ENCODE assay signal across 8 cellular contexts in genomic region chr18:9147440-9148238, GRCh38. TPM values are rescaled to one million over a fixed set of nuclear protein-coding genes. Genes with fewer than 3 reads are reported as not detected.
DNase-seq lines count a peak whose midpoint lies in the region; ATAC-seq and TF ChIP-seq lines count a peak whose summit lies in the region.

No MANE protein-coding gene starts in this region.

- DNase-seq in AG04450 (ENCODE audit: low read depth, low spot score) (no peak), GM06990 (ENCODE audit: extremely low read depth, insufficient read length) (peak; percentile 73), NCI-H446 (lab: John Stamatoyannopoulos, UW) (peak; percentile 26 to 57), pons (ENCODE audit: low spot score) (peak; percentile 90), NCI-H187 treated with DMSO at 0.1 percent for 48 hours (lab: John Stamatoyannopoulos, UW) (no peak)
- peak; percentile 23 for DNase-seq in activated T-helper 2 cell treated with anti-CD3 and anti-CD28 coated beads, Interferon-gamma antibody, Interleukin-2, Interleukin-4, amounts not matched to agents 10 μg/mL and 5 μg/mL and 100 μg/mL, durations not matched to agents 14 hours and 24 hours and 36 hours (ENCODE audit: low spot score)

- H3K4me1 ChIP-seq in gastroesophageal sphincter, result peaks cover 40 to 100% (median 42%) of the 10 kb centered on the region in 3 donors

- CTCF ChIA-PET in AG04450 (lab: Charles Lee), result interaction anchor here (0.6 to 2.0 kb wide), 2 partner anchors 74 to 140 kb away, joined by 4 to 7 read pairs; no protein-coding TSS in a partner anchor

- H3K27me3 ChIP-seq in AG04450 (ENCODE audit: control insufficient read depth, insufficient read depth, low read length) (no peaks in the 10 kb centered on the region), GM06990 (replicated peaks; ENCODE audit: control insufficient read depth, insufficient read depth, low read length) (no peaks in the 10 kb centered on the region), gastroesophageal sphincter (no peaks in the 10 kb centered on the region)

- peaks cover 17% of the 10 kb centered on the region for H3K36me3 Mint-ChIP-seq in activated T-helper 2 cell treated with anti-CD3 and anti-CD28 coated beads, Interferon-gamma antibody, Interleukin-2, Interleukin-4, amounts not matched to agents 10 μg/mL and 5 μg/mL and 100 μg/mL, durations not matched to agents 14 hours and 24 hours and 36 hours (ENCODE audit: low read depth)

- H3K36me3 ChIP-seq in GM06990 (ENCODE audit: control insufficient read depth, insufficient read depth, low read length) (no peaks in the 10 kb centered on the region; the same call in 1 of the 2 replicates), gastroesophageal sphincter (no peaks in the 10 kb centered on the region)

- WGBS in gastroesophageal sphincter (ENCODE audit: low coverage in 1 of 2), 2 donors, result 14 to 18% methylated on average over 1 of the region's 1 CpG

- H3K4me3 ChIP-seq in AG04450 (ENCODE audit: low read depth, low read length) (no peak overlapping the region), GM06990 (replicated peaks; ENCODE audit: low read depth, low read length) (no peak overlapping the region), gastroesophageal sphincter (no peak overlapping the region)

- TF ChIP-seq CTCF in AG04450 (IDR thresholded peaks at IDR 0.05; ENCODE audit: low read depth, low read length), result peak; percentile 84
- TF ChIP-seq CTCF in GM06990 (IDR thresholded peaks at IDR 0.05; ENCODE audit: insufficient read depth, low read length, poor library complexity, severe bottlenecking), result peak; percentile 77
- peak; percentile 66 to 90 (median 84) for TF ChIP-seq CTCF in gastroesophageal sphincter (IDR thresholded peaks at IDR 0.05)

- no peaks in the 10 kb centered on the region for H3K27me3 Mint-ChIP-seq in activated T-helper 2 cell treated with anti-CD3 and anti-CD28 coated beads, Interferon-gamma antibody, Interleukin-2, Interleukin-4, amounts not matched to agents 10 μg/mL and 5 μg/mL and 100 μg/mL, durations not matched to agents 14 hours and 24 hours and 36 hours (ENCODE audit: low read depth)

- TF ChIP-seq POLR2A in gastroesophageal sphincter (IDR thresholded peaks at IDR 0.05), result no peak

- peaks cover 57% of the 10 kb centered on the region for H3K4me1 Mint-ChIP-seq in activated T-helper 2 cell treated with anti-CD3 and anti-CD28 coated beads, Interferon-gamma antibody, Interleukin-2, Interleukin-4, amounts not matched to agents 10 μg/mL and 5 μg/mL and 100 μg/mL, durations not matched to agents 14 hours and 24 hours and 36 hours (ENCODE audit: low read depth)

- H3K9me3 ChIP-seq in AG04450 (ENCODE audit: control insufficient read depth, insufficient read depth, low read length), result no peaks in the 10 kb centered on the region
- no peaks in the 10 kb centered on the region for H3K9me3 ChIP-seq in gastroesophageal sphincter

- ATAC-seq in HG02981 (IDR thresholded peaks at IDR 0.05; ENCODE audit: unreplicated experiment) (peak; percentile 58), gastroesophageal sphincter (peak; percentile 65)

- no peak overlapping the region for H3K27ac ChIP-seq in AG04450 (ENCODE audit: low read depth, low read length)
- peak overlapping the region in 2 of 4 donors; percentile 39 to 42 for H3K27ac ChIP-seq in gastroesophageal sphincter

- POLR2A ChIA-PET in AG04450 (lab: Yijun Ruan, JAX), result no interaction called here

- no peak for TF ChIP-seq EP300 in gastroesophageal sphincter (IDR thresholded peaks at IDR 0.05)

- peak overlapping the region; percentile 61 for H3K4me3 Mint-ChIP-seq in activated T-helper 2 cell treated with anti-CD3 and anti-CD28 coated beads, Interferon-gamma antibody, Interleukin-2, Interleukin-4, amounts not matched to agents 10 μg/mL and 5 μg/mL and 100 μg/mL, durations not matched to agents 14 hours and 24 hours and 36 hours (ENCODE audit: low read depth)

- peak overlapping the region; percentile 91 for H3K27ac Mint-ChIP-seq in activated T-helper 2 cell treated with anti-CD3 and anti-CD28 coated beads, Interferon-gamma antibody, Interleukin-2, Interleukin-4, amounts not matched to agents 10 μg/mL and 5 μg/mL and 100 μg/mL, durations not matched to agents 14 hours and 24 hours and 36 hours

- intact Hi-C loops in activated T-helper 2 cell treated with anti-CD3 and anti-CD28 coated beads, Interferon-gamma antibody, Interleukin-2, Interleukin-4, amounts not matched to agents 10 μg/mL and 5 μg/mL and 100 μg/mL, durations not matched to agents 14 hours and 24 hours and 36 hours (cut with micrococcal nuclease), result loop anchor here (1.0 to 5.0 kb wide), 2 partner anchors 74 to 450 kb away; no protein-coding TSS in a partner anchor

- H3K9me3 Mint-ChIP-seq in activated T-helper 2 cell treated with anti-CD3 and anti-CD28 coated beads, Interferon-gamma antibody, Interleukin-2, Interleukin-4, amounts not matched to agents 10 μg/mL and 5 μg/mL and 100 μg/mL, durations not matched to agents 14 hours and 24 hours and 36 hours, result no peaks in the 10 kb centered on the region

RNA-seq across cellular contexts. Expression of gene ANKRD12, which starts 11.1 kb away (rescaled TPM):
- polyA plus RNA-seq in AG04450 (2011; rRNA removed), result 8.5 and 10.4 TPM in 2 replicates
- 31.7 and 78.2 TPM in 2 replicates for polyA minus RNA-seq in AG04450 (2011; rRNA and poly(A)+ RNA removed)
- total RNA-seq in activated T-helper 2 cell treated with anti-CD3 and anti-CD28 coated beads, Interferon-gamma antibody, Interleukin-2, Interleukin-4, amounts not matched to agents 10 μg/mL and 5 μg/mL and 100 μg/mL, durations not matched to agents 14 hours and 24 hours and 36 hours, result 66.0 and 68.7 TPM in 2 replicates
- 100 to 1,000 TPM in 3 of 4 donors, 10 to 100 TPM in 1; 84.7 to 137 (median 122) TPM for total RNA-seq in gastroesophageal sphincter

RNA-seq across cellular contexts. Expression of gene NDUFV2, which starts 45.1 kb away (rescaled TPM):
- 163 and 207 TPM in 2 replicates for polyA plus RNA-seq in AG04450 (2011; rRNA removed)
- polyA minus RNA-seq in AG04450 (2011; rRNA and poly(A)+ RNA removed), result 28.7 and 33.0 TPM in 2 replicates
- 329 and 341 TPM in 2 replicates for total RNA-seq in activated T-helper 2 cell treated with anti-CD3 and anti-CD28 coated beads, Interferon-gamma antibody, Interleukin-2, Interleukin-4, amounts not matched to agents 10 μg/mL and 5 μg/mL and 100 μg/mL, durations not matched to agents 14 hours and 24 hours and 36 hours
- 100 to 1,000 TPM; 136 to 230 (median 176) TPM for total RNA-seq in gastroesophageal sphincter

Comparison
In these comparisons a context has a peak if more than half of its experiments do, and no peak if none do; other contexts are left out.
1. DNase-seq: peak in GM06990 (single experiment), NCI-H446 (2 of 2), activated T-helper 2 cell treated with anti-CD3 and anti-CD28 coated beads, Interferon-gamma antibody, Interleukin-2, Interleukin-4, amounts not matched to agents 10 μg/mL and 5 μg/mL and 100 μg/mL, durations not matched to agents 14 hours and 24 hours and 36 hours (single experiment) and pons (single experiment); none in AG04450 (single experiment) and NCI-H187 treated with DMSO at 0.1 percent for 48 hours (single experiment).
2. Peak in every context shown above with its lines, with median percentiles within 50 percentile points of each other: CTCF ChIP-seq.